In the genomic region with DNA sequence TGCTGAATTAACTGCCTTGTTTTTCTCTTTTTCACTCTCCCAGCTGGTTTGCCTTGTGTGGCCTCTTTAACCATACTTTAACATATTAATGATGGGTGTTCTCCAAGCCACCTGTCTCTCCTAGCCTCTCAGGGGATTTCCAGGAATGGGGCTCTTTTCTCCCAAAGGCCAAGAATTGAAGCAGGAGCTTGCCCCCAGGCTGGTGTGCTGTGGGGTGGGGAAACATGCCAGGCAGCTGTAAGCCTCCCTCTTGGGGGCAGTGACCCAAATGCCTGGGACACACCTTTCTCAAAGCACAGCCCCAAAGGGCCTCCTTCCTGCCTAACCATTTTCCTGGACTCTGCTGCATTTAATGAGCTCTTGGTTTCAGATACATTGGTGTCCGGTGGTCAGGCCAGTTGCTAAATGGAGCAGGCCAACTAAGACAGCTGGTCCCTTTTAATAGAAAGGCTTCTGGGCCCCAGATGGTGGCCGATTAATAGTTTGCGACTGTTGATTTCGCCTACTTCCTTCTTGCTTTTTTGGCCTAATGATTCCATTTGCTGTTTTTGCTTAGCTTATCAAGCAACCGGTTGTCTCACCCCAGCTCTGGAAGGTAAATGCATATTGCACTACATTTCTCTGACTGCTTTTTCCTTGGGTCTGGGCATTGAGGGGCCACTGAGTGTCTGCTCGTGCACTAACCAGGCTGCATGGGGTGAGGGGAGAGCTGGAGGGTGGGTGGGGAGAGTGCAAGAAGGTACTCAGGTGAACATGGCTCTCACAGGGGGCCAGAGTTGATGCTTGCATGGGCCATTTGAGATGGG, we compare ENCODE assay signal across 20 cellular contexts. TPM values are rescaled to one million over a fixed set of nuclear protein-coding genes. Genes with fewer than 3 reads are reported as not detected.
DNase-seq lines count a peak whose midpoint lies in the region; ATAC-seq and TF ChIP-seq lines count a peak whose summit lies in the region.
"Had no signal": no experiment of that assay in that cellular context is flagged by ENCODE, and none has a peak within 500 bp of the region (broad histone marks: within the 10 kb centered on the region; RNA-seq: fewer than 3 reads in every experiment).

No MANE protein-coding gene starts in this region.

- TF ChIP-seq POLR2A in uterus (IDR thresholded peaks at IDR 0.05) = no peak

- ATAC-seq in heart right ventricle = peak in 3 of 8 donors; percentile 8 to 14 (median 13)
- ATAC-seq in Right ventricle myocardium inferior = no peak
- peak; percentile 18 to 55 (median 31) for ATAC-seq in psoas muscle
- no peak for ATAC-seq in activated naive CD8-positive, alpha-beta T cell treated with anti-CD3 and anti-CD28 coated beads, Interleukin-2, amount 50 U/mL, for 24 hours
- ATAC-seq: activated T-cell treated with anti-CD3 and anti-CD28 coated beads, Interleukin-2, amount 50 U/mL, for 4 hours; foreskin keratinocyte; left lobe of liver; T-helper 17 cell had no signal

- H3K4me3 Mint-ChIP-seq in endodermal cell = no peak overlapping the region
- no peak overlapping the region for H3K4me3 Mint-ChIP-seq in activated naive CD8-positive, alpha-beta T cell treated with anti-CD3 and anti-CD28 coated beads, Interleukin-2, amount 50 U/mL, for 24 hours
- H3K4me3 Mint-ChIP-seq: activated CD4-positive, alpha-beta memory T cell treated with anti-CD3 and anti-CD28 coated beads, Interleukin-2, amount 10 ng/mL, durations not matched to agents 7 days and 5 days; activated naive CD4-positive, alpha-beta T cell treated with anti-CD3 and anti-CD28 coated beads, Interleukin-2, amount 50 U/mL, for 24 hours; activated T-cell treated with anti-CD3 and anti-CD28 coated beads, Interleukin-2, amount 50 U/mL, for 4 hours; T-helper 17 cell had no signal

- H3K27ac ChIP-seq in heart right ventricle (peak overlapping the region; percentile 57 to 99 (median 88)), endodermal cell (ENCODE audit: low read depth, low read length) (no peak overlapping the region), psoas muscle (peak overlapping the region; percentile 99), uterus (peak overlapping the region; percentile 60 to 76)
- H3K27ac ChIP-seq: C4-2B, foreskin keratinocyte, testis had no signal

- peak overlapping the region; percentile 32 for H3K27ac Mint-ChIP-seq in endodermal cell
- no peak overlapping the region for H3K27ac Mint-ChIP-seq in activated naive CD8-positive, alpha-beta T cell treated with anti-CD3 and anti-CD28 coated beads, Interleukin-2, amount 50 U/mL, for 24 hours
- H3K27ac Mint-ChIP-seq: activated CD4-positive, alpha-beta memory T cell treated with anti-CD3 and anti-CD28 coated beads, Interleukin-2, amount 10 ng/mL, durations not matched to agents 7 days and 5 days; activated naive CD4-positive, alpha-beta T cell treated with anti-CD3 and anti-CD28 coated beads, Interleukin-2, amount 50 U/mL, for 24 hours; T-helper 17 cell had no signal

- no peaks in the 10 kb centered on the region for H3K9me3 Mint-ChIP-seq in endodermal cell
- H3K9me3 Mint-ChIP-seq in activated naive CD8-positive, alpha-beta T cell treated with anti-CD3 and anti-CD28 coated beads, Interleukin-2, amount 50 U/mL, for 24 hours = no peaks in the 10 kb centered on the region
- H3K9me3 Mint-ChIP-seq: activated CD4-positive, alpha-beta memory T cell treated with anti-CD3 and anti-CD28 coated beads, Interleukin-2, amount 10 ng/mL, durations not matched to agents 7 days and 5 days; activated naive CD4-positive, alpha-beta T cell treated with anti-CD3 and anti-CD28 coated beads, Interleukin-2, amount 50 U/mL, for 24 hours; activated T-cell treated with anti-CD3 and anti-CD28 coated beads, Interleukin-2, amount 50 U/mL, for 4 hours had no signal

- intact Hi-C loops in heart right ventricle (cut with DNase I) = loop anchor here in 2 of 10 donors (5.0 to 10.0 kb wide), 2 partner anchors 106 to 228 kb away; a partner anchor contains a TSS
- intact Hi-C loops in Right ventricle myocardium inferior (cut with DNase I) = no loop called here
- intact Hi-C loops in psoas muscle (cut with DNase I) = no loop called here
- intact Hi-C loops in uterus (cut with DNase I; ENCODE audit: low total_unique reads) = no loop called here

- H3K4me1 Mint-ChIP-seq in endodermal cell = peaks cover 49% of the 10 kb centered on the region
- peaks cover 2% of the 10 kb centered on the region for H3K4me1 Mint-ChIP-seq in activated naive CD8-positive, alpha-beta T cell treated with anti-CD3 and anti-CD28 coated beads, Interleukin-2, amount 50 U/mL, for 24 hours

- H3K36me3 ChIP-seq in heart right ventricle (peaks cover 0 to 23% (median 0%) of the 10 kb centered on the region in 9 donors), endodermal cell (ENCODE audit: control insufficient read depth, insufficient read depth, low read length) (peaks cover 83% of the 10 kb centered on the region), psoas muscle (ENCODE audit: insufficient read depth in 1 of 2, low read depth in 1 of 2) (peaks cover 4 to 45% of the 10 kb centered on the region in 2 donors), uterus (no peaks in the 10 kb centered on the region)

- no peak overlapping the region for H3K9ac ChIP-seq in endodermal cell (ENCODE audit: extremely low read depth, low read length, poor library complexity, severe bottlenecking)

- H3K4me3 ChIP-seq in heart right ventricle (no peak overlapping the region), endodermal cell (ENCODE audit: low read length) (no peak overlapping the region), psoas muscle (peak overlapping the region; percentile 90), uterus (no peak overlapping the region)
- H3K4me3 ChIP-seq: smooth muscle cell, testis had no signal

- TF ChIP-seq CTCF in heart right ventricle (IDR thresholded peaks at IDR 0.05) (no peak), endodermal cell (conservative IDR thresholded peaks at IDR 0.05) (no peak), psoas muscle (IDR thresholded peaks at IDR 0.05) (no peak), uterus (IDR thresholded peaks at IDR 0.05) (no peak)

- DNase-seq in heart right ventricle = peak in 1 of 2 donors; percentile 37
- DNase-seq in Right ventricle myocardium inferior (ENCODE audit: missing footprints) = no peak
- no peak for DNase-seq in endodermal cell
- DNase-seq in psoas muscle = no peak
- peak in 1 of 2 donors; percentile 38 for DNase-seq in uterus
- DNase-seq in NCI-H345 treated with DMSO at 0.1 percent for 48 hours (lab: John Stamatoyannopoulos, UW; ENCODE audit: unreplicated experiment) = no peak
- DNase-seq in kidney glomerular epithelial cell (lab: John Stamatoyannopoulos, UW) = no peak
- no peak for DNase-seq in activated naive CD8-positive, alpha-beta T cell treated with anti-CD3 and anti-CD28 coated beads, Interleukin-2, amount 50 U/mL, for 24 hours
- DNase-seq: activated CD4-positive, alpha-beta memory T cell treated with anti-CD3 and anti-CD28 coated beads, Interleukin-2, amount 10 ng/mL, durations not matched to agents 7 days and 5 days; activated T-cell treated with anti-CD3 and anti-CD28 coated beads, Interleukin-2, amount 50 U/mL, for 4 hours; foreskin keratinocyte; Kasumi-1; NCI-H1436; stimulated activated CD8-positive, alpha-beta memory T cell treated with anti-CD3 and anti-CD28 coated beads, Interleukin-4, amount 100 ng/mL, for 48 hours; T-helper 17 cell; testis had no signal

- H3K36me3 Mint-ChIP-seq in endodermal cell (ENCODE audit: low read depth) = peaks cover 47% of the 10 kb centered on the region
- no peaks in the 10 kb centered on the region for H3K36me3 Mint-ChIP-seq in activated naive CD8-positive, alpha-beta T cell treated with anti-CD3 and anti-CD28 coated beads, Interleukin-2, amount 50 U/mL, for 24 hours (ENCODE audit: low read depth)
- H3K36me3 Mint-ChIP-seq: activated naive CD4-positive, alpha-beta T cell treated with anti-CD3 and anti-CD28 coated beads, Interleukin-2, amount 50 U/mL, for 24 hours had no signal

- peaks cover 19 to 100% (median 97%) of the 10 kb centered on the region in 9 donors for H3K4me1 ChIP-seq in heart right ventricle
- H3K4me1 ChIP-seq in endodermal cell (ENCODE audit: control insufficient read depth, insufficient read depth, low read length) = peaks cover 17% of the 10 kb centered on the region
- peaks cover 94% of the 10 kb centered on the region for H3K4me1 ChIP-seq in psoas muscle
- no peaks in the 10 kb centered on the region for H3K4me1 ChIP-seq in uterus
- H3K4me1 ChIP-seq: foreskin keratinocyte had no signal

- 58 to 64% methylated on average over 6 of the region's 6 CpGs for WGBS in heart right ventricle, 2 donors
- WGBS in endodermal cell (ENCODE audit: insufficient coverage in 1 of 2, insufficient read length in 1 of 2), 2 experiments = 95 to 97% methylated on average over 5 to 6 of the region's 6 CpGs
- 24 to 31% (median 31%) methylated on average over 6 of the region's 6 CpGs for WGBS in psoas muscle, 3 donors

- no peaks in the 10 kb centered on the region for H3K9me3 ChIP-seq in heart right ventricle
- H3K9me3 ChIP-seq in endodermal cell (ENCODE audit: control insufficient read depth, low read length) = no peaks in the 10 kb centered on the region
- H3K9me3 ChIP-seq in psoas muscle = no peaks in the 10 kb centered on the region
- H3K9me3 ChIP-seq in uterus = no peaks in the 10 kb centered on the region
- H3K9me3 ChIP-seq: testis had no signal

- no peaks in the 10 kb centered on the region for H3K27me3 ChIP-seq in heart right ventricle
- H3K27me3 ChIP-seq in endodermal cell (ENCODE audit: control insufficient read depth, insufficient read depth, low read length, poor library complexity, severe bottlenecking) = no peaks in the 10 kb centered on the region
- H3K27me3 ChIP-seq in psoas muscle (ENCODE audit: insufficient read depth in 3 of 3, low read length in 2 of 3) = no peaks in the 10 kb centered on the region
- no peaks in the 10 kb centered on the region for H3K27me3 ChIP-seq in uterus
- H3K27me3 ChIP-seq: testis had no signal

- H3K27me3 Mint-ChIP-seq in endodermal cell (ENCODE audit: insufficient read depth) = no peaks in the 10 kb centered on the region
- H3K27me3 Mint-ChIP-seq in activated naive CD8-positive, alpha-beta T cell treated with anti-CD3 and anti-CD28 coated beads, Interleukin-2, amount 50 U/mL, for 24 hours = peaks cover 2% of the 10 kb centered on the region
- H3K27me3 Mint-ChIP-seq: T-helper 17 cell had no signal

RNA-seq across cellular contexts. Expression of a gene that starts 5.8 kb away (rescaled TPM):
- 100 to 1,000 TPM; 112 to 268 (median 191) TPM for total RNA-seq in heart right ventricle
- 100 to 1,000 TPM in 1 of 2 donors, 10 to 100 TPM in 1; 35.1 to 110 TPM for polyA plus RNA-seq in heart right ventricle
- 132 TPM for total RNA-seq in Right ventricle myocardium inferior
- total RNA-seq in endodermal cell = 10 to 100 TPM; 57.8 to 94.1 TPM
- polyA plus RNA-seq in endodermal cell (2013, experiment 1 of 2) = 14.0 TPM
- polyA plus RNA-seq in endodermal cell (2013, experiment 2 of 2) = 17.0 TPM
- 100 to 1,000 TPM; 199 to 461 (median 304) TPM for total RNA-seq in psoas muscle
- 100 to 1,000 TPM in 2 of 3 donors, 10 to 100 TPM in 1; 75.7 to 357 (median 117) TPM for polyA plus RNA-seq in psoas muscle
- 1 to 10 TPM in 3 of 4 donors, under 1 TPM in 1; 0.88 to 6.3 (median 3.4) TPM for total RNA-seq in uterus

Comparison
In these comparisons a context has a peak if more than half of its experiments do, and no peak if none do; other contexts are left out.
1. ATAC-seq: peak in psoas muscle (4 of 4); none in Right ventricle myocardium inferior (single experiment) and activated naive CD8-positive, alpha-beta T cell treated with anti-CD3 and anti-CD28 coated beads, Interleukin-2, amount 50 U/mL, for 24 hours (single experiment).
2. RNA of a gene that starts 5.8 kb away (total RNA-seq): 199 to 461 TPM in psoas muscle, 112 to 268 TPM in heart right ventricle, 132 TPM in Right ventricle myocardium inferior (single experiment) and 57.8 to 94.1 TPM in endodermal cell; 0.88 to 6.3 TPM in uterus; every median in the first group is over 4 times any median in the second.